In the genomic region with DNA sequence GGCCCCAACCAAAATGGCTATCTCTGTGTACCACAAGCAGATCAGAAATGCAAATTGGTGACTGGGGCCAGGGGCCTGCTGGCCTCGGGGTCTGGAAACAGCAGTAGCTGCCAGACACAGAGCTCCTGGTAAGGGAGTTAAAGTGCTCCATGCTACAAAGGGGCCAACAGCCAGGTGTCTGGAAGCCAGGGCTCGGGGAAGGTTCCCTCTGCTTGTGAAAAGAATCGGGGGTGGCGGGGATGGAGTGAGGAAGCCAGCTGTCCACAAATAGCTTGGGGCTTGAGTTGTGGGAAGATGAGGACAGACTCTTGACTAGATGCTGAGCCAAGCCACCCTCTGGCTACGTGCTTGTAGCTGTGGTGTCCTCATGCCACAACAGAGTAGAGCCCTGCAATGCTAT, we compare ENCODE assay signal across 20 cellular contexts. TPM values are rescaled to one million over a fixed set of nuclear protein-coding genes. Genes with fewer than 3 reads are reported as not detected.
"Had no signal": no experiment of that assay in that cellular context is flagged by ENCODE, and none has a peak within 500 bp of the region (broad histone marks: within the 10 kb centered on the region; RNA-seq: fewer than 3 reads in every experiment).

No MANE protein-coding gene starts in this region.

- H3K36me3 ChIP-seq: colonic mucosa, esophagus muscularis mucosa, sigmoid colon, stomach, uterus had no signal

- H3K27ac ChIP-seq: colonic mucosa, esophagus muscularis mucosa, sigmoid colon, stomach, uterus had no signal

- H3K4me1 Mint-ChIP-seq: activated T-helper 17 cell treated with anti-CD3 and anti-CD28 coated beads, Interleukin-2, amount 50 U/mL, for 72 hours; T-cell had no signal

- H3K9me3 ChIP-seq: colonic mucosa, esophagus muscularis mucosa, stomach, uterus had no signal

- H3K9me3 Mint-ChIP-seq: activated naive CD4-positive, alpha-beta T cell treated with anti-CD3 and anti-CD28 coated beads for 36 hours; activated T-helper 17 cell treated with anti-CD3 and anti-CD28 coated beads, Interleukin-2, amount 50 U/mL, for 72 hours; memory B cell; T-cell had no signal

- H3K4me3 Mint-ChIP-seq: activated naive CD4-positive, alpha-beta T cell treated with anti-CD3 and anti-CD28 coated beads for 36 hours; activated T-helper 17 cell treated with anti-CD3 and anti-CD28 coated beads, Interleukin-2, amount 50 U/mL, for 72 hours; memory B cell; nephron; T-cell had no signal

- DNase-seq: activated naive CD4-positive, alpha-beta T cell treated with anti-CD3 and anti-CD28 coated beads for 36 hours; colonic mucosa; effector CD4-positive, alpha-beta T cell; glutamatergic neuron; hypothalamus; left ventricle myocardium superior; sigmoid colon; stimulated activated CD4-positive, alpha-beta T cell treated with anti-CD3 and anti-CD28 coated beads, Interleukin-1b, Interleukin-23, amount 100 ng/mL, for 48 hours; stomach; T-cell; T1000; uterus had no signal

- ATAC-seq: activated CD4-positive, CD25-positive, alpha-beta regulatory T cell treated with anti-CD3 and anti-CD28 coated beads, Interleukin-2, amount 50 U/mL, for 24 hours; activated T-helper 17 cell treated with anti-CD3 and anti-CD28 coated beads, Interleukin-2, amount 50 U/mL, for 72 hours; left ventricle myocardium superior; T-cell had no signal

- H3K4me3 ChIP-seq: colonic mucosa, esophagus muscularis mucosa, sigmoid colon, stomach, uterus had no signal

- H3K36me3 Mint-ChIP-seq: memory B cell, T-cell had no signal

- H3K27me3 ChIP-seq: colonic mucosa, esophagus muscularis mucosa, sigmoid colon, stomach, uterus had no signal

- H3K4me1 ChIP-seq: colonic mucosa, sigmoid colon, uterus had no signal

- FAIRE-seq: astrocyte had no signal

- H3K27ac Mint-ChIP-seq: activated naive CD4-positive, alpha-beta T cell treated with anti-CD3 and anti-CD28 coated beads for 36 hours; activated T-helper 17 cell treated with anti-CD3 and anti-CD28 coated beads, Interleukin-2, amount 50 U/mL, for 72 hours; memory B cell; nephron; T-cell had no signal

RNA-seq across cellular contexts. Expression of a gene that starts 39.3 kb away (rescaled TPM):
- total RNA-seq: activated CD8-positive, alpha-beta memory T cell treated with anti-CD3 and anti-CD28 coated beads for 36 hours; activated naive CD4-positive, alpha-beta T cell treated with anti-CD3 and anti-CD28 coated beads for 36 hours had no signal

RNA-seq across cellular contexts. Expression of a gene that starts 41.2 kb away (rescaled TPM):
- total RNA-seq: activated CD8-positive, alpha-beta memory T cell treated with anti-CD3 and anti-CD28 coated beads for 36 hours; activated naive CD4-positive, alpha-beta T cell treated with anti-CD3 and anti-CD28 coated beads for 36 hours; activated T-helper 17 cell treated with anti-CD3 and anti-CD28 coated beads, Interleukin-2, amount 50 U/mL, for 72 hours; osteocyte; stomach; T-cell had no signal
